Comparison of ENCODE assay signal across 8 cellular contexts in the genomic region with DNA sequence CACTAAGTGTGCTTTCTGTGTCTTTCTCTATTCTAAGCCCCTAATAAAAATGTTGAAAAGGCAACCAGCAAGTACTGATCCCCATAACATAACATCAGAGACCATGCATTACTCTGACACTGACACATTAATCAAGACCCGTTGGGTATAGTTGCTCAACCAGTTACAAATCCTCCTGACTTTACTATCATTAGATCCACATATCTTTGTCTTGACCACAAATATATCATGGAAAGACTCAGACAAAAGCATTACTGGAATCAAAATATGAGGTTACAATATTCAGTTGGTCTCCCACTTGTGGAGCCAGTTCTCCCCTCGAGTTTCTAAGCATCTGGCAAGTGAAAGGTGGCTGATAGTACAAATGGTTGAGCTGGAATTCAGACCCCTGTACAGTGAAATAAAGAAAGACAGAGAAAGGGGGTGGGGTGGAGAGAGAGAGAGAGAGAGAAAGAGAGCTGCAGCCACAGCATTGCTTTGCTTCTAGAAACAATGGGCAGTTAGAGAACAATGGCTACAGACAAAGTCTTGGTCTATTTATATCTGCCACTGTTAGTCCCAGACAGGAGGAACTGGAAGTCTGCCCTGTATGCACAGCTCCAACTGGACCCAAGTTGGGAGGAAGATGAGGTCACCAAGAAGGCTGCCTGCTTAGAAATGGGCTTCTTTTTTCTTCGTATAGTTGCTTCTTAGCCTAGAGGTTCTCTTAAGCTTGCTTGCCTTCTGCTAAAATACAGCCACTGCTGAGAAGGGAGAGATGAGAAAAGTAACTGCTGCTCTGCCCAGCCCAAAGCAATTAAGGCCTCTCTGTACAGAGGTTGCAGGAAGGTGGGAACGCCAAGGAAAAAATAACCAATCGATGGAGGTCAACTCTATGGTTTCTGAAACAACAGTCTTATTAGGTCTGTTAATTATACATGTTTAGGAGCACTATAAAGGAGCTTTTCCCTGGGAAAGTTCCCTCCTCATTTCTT.
DNase-seq lines count a peak whose midpoint lies in the region; ATAC-seq, FAIRE-seq and TF ChIP-seq lines count a peak whose summit lies in the region.

No MANE protein-coding gene starts in this region.

- CTCF ChIA-PET in GM10248 (lab: Yijun Ruan, JAX), result interaction anchor here (0.9 to 1.7 kb wide), 5 partner anchors 9 to 330 kb away, joined by 3 to 5 read pairs (median 3); no protein-coding TSS in a partner anchor

- H3K27ac ChIP-seq in DND-41 (ENCODE audit: low read length) (peak overlapping the region; percentile 35; the same call in 1 of the 2 replicates), fibroblast of lung (ENCODE audit: insufficient read depth, low read length) (peak overlapping the region; percentile 92), pancreas (peak overlapping the region in 1 of 4 donors; percentile 11)

- no peak overlapping the region for H2AFZ ChIP-seq in DND-41 (ENCODE audit: low read depth, low read length)
- H2AFZ ChIP-seq in fibroblast of lung (ENCODE audit: low read length), result no peak overlapping the region

- H4K20me1 ChIP-seq in DND-41 (ENCODE audit: insufficient read depth, low read length), result peaks cover 92% of the 10 kb centered on the region
- H4K20me1 ChIP-seq in fibroblast of lung (ENCODE audit: control insufficient read depth, extremely low read depth, insufficient read depth, low read length), result no peaks in the 10 kb centered on the region

- H3K9ac ChIP-seq in DND-41 (ENCODE audit: low read depth, low read length) (no peak overlapping the region), fibroblast of lung (ENCODE audit: insufficient read depth, low read length) (no peak overlapping the region)

- ATAC-seq in DND-41 (ENCODE audit: insufficient read depth, low read depth), result no peak; the same call in 2 of the 3 replicates
- ATAC-seq in pancreas, result peak; percentile 65 to 71 (median 68)
- no peak for ATAC-seq in GM21723 (IDR thresholded peaks at IDR 0.05; ENCODE audit: unreplicated experiment)
- ATAC-seq in GM21515 (IDR thresholded peaks at IDR 0.05; ENCODE audit: unreplicated experiment), result no peak

- H3K4me2 ChIP-seq in DND-41 (ENCODE audit: insufficient read depth, low read length) (no peak overlapping the region), fibroblast of lung (ENCODE audit: extremely low read depth, insufficient read depth, low read length) (peak overlapping the region; percentile 33)

- peaks cover 54% of the 10 kb centered on the region for H3K36me3 ChIP-seq in DND-41 (ENCODE audit: insufficient read depth, low read length)
- no peaks in the 10 kb centered on the region for H3K36me3 ChIP-seq in fibroblast of lung (ENCODE audit: control insufficient read depth, insufficient read depth, low read length)
- no peaks in the 10 kb centered on the region for H3K36me3 ChIP-seq in pancreas

- POLR2A ChIA-PET in GM10248 (lab: Yijun Ruan, JAX), result no interaction called here

- no peak for FAIRE-seq in pancreas (lab: Jason Lieb, UNC)

- intact Hi-C loops in pancreas (cut with DNase I), result no loop called here

- DNase-seq in DND-41 (no peak), RPMI7951 (ENCODE audit: low read depth) (peak; percentile 92), fibroblast of lung (ENCODE audit: low read depth in 2 of 2) (peak in 1 of 2 donors; percentile 96), pancreas (peak in 2 of 6 donors; percentile 40 to 54), GM10248 (ENCODE audit: extremely low spot score) (no peak), Kasumi-1 (lab: John Stamatoyannopoulos, UW) (no peak)

- H3K27me3 ChIP-seq in DND-41 (ENCODE audit: insufficient read depth, low read length, poor library complexity), result no peaks in the 10 kb centered on the region
- H3K27me3 ChIP-seq in fibroblast of lung (ENCODE audit: control insufficient read depth, insufficient read depth, low read length), result no peaks in the 10 kb centered on the region
- no peaks in the 10 kb centered on the region for H3K27me3 ChIP-seq in pancreas

- no peaks in the 10 kb centered on the region for H3K9me3 ChIP-seq in DND-41 (ENCODE audit: insufficient read depth, low read length, severe bottlenecking)
- no peaks in the 10 kb centered on the region for H3K9me3 ChIP-seq in fibroblast of lung (ENCODE audit: control insufficient read depth, insufficient read depth, low read depth, low read length)
- no peaks in the 10 kb centered on the region for H3K9me3 ChIP-seq in pancreas

- H3K4me3 ChIP-seq in DND-41 (ENCODE audit: low read depth in 1 of 2, low read length in 2 of 2) (no peak overlapping the region), fibroblast of lung (replicated peaks in 1 of 4; ENCODE audit: control extremely low read depth in 1 of 4, insufficient read depth in 1 of 4, low read depth in 3 of 4, low read length in 4 of 4) (no peak overlapping the region), pancreas (no peak overlapping the region)

- H3K4me1 ChIP-seq in DND-41 (ENCODE audit: insufficient read depth, low read length), result peaks cover 48% of the 10 kb centered on the region
- peaks cover 72% of the 10 kb centered on the region for H3K4me1 ChIP-seq in fibroblast of lung (ENCODE audit: control insufficient read depth, extremely low read depth, insufficient read depth, low read length)
- peaks cover 2 to 16% (median 6%) of the 10 kb centered on the region in 3 donors for H3K4me1 ChIP-seq in pancreas

- H3K79me2 ChIP-seq in DND-41 (ENCODE audit: insufficient read depth, low read length) (peaks cover 100% of the 10 kb centered on the region), fibroblast of lung (ENCODE audit: control insufficient read depth, insufficient read depth, low read length) (peaks cover 89% of the 10 kb centered on the region)

- WGBS in pancreas, 2 donors, result 52% methylated on average over 5 of the region's 5 CpGs

- TF ChIP-seq CTCF in DND-41 (IDR thresholded peaks at IDR 0.05; ENCODE audit: borderline replicate concordance, extremely low read depth, low read length, poor library complexity, severe bottlenecking) (no peak), fibroblast of lung (conservative IDR thresholded peaks at IDR 0.05 in 1 of 2, IDR thresholded peaks at IDR 0.05 in 1 of 2; ENCODE audit: low read depth in 1 of 2, low read length in 2 of 2) (no peak), pancreas (IDR thresholded peaks at IDR 0.05) (no peak), GM10248 (IDR thresholded peaks at IDR 0.05; ENCODE audit: control extremely low read depth, extremely low read depth, low read depth, missing control alignments) (no peak)

Comparison
In these comparisons a context has a peak if more than half of its experiments do, and no peak if none do; other contexts are left out.
1. ATAC-seq: peak in pancreas (4 of 4); none in DND-41 (single experiment), GM21723 (single experiment) and GM21515 (single experiment).